8 cellular contexts compared by ENCODE assay signal in genomic region chr9:97109194-97109811, GRCh38.
DNase-seq lines count a peak whose midpoint lies in the region; ATAC-seq and TF ChIP-seq lines count a peak whose summit lies in the region.

No MANE protein-coding gene starts in this region.

- no peaks in the 10 kb centered on the region for H3K27me3 ChIP-seq in SJCRH30

- H3K36me3 ChIP-seq in SJCRH30 = no peaks in the 10 kb centered on the region

- peak; percentile 83 for DNase-seq in DMS53 (lab: John Stamatoyannopoulos, UW)
- peak; percentile 45 for DNase-seq in HT1080 (ENCODE audit: low read depth)
- peak; percentile 48 to 62 for DNase-seq in SJCRH30
- peak; percentile 76 for DNase-seq in epithelial cell of esophagus (ENCODE audit: low read depth)
- peak; percentile 18 for DNase-seq in nephron progenitor cell

- TF ChIP-seq CTCF in epithelial cell of esophagus (IDR thresholded peaks at IDR 0.05; ENCODE audit: insufficient read depth, low read depth, low read length, missing control alignments) = peak; percentile 88
- TF ChIP-seq CTCF in nephron progenitor cell (IDR thresholded peaks at IDR 0.05) = peak; percentile 34

- H3K4me3 ChIP-seq in SJCRH30 (no peak overlapping the region), epithelial cell of esophagus (ENCODE audit: low read length) (no peak overlapping the region)

- no peaks in the 10 kb centered on the region for H3K36me3 Mint-ChIP-seq in nephron progenitor cell (ENCODE audit: low read depth)

- no peaks in the 10 kb centered on the region for H3K4me1 Mint-ChIP-seq in nephron progenitor cell

- no peaks in the 10 kb centered on the region for H3K9me3 Mint-ChIP-seq in nephron progenitor cell

- H3K27ac ChIP-seq in SJCRH30 = no peak overlapping the region

- no peak for ATAC-seq in HG02759 (IDR thresholded peaks at IDR 0.05; ENCODE audit: unreplicated experiment)
- no peak for ATAC-seq in HG03196 (IDR thresholded peaks at IDR 0.05; ENCODE audit: unreplicated experiment)
- no peak for ATAC-seq in HG03135 (IDR thresholded peaks at IDR 0.05; ENCODE audit: unreplicated experiment)

- H3K27ac Mint-ChIP-seq in nephron progenitor cell = no peak overlapping the region

- no peak overlapping the region for H3K4me3 Mint-ChIP-seq in nephron progenitor cell

- no peaks in the 10 kb centered on the region for H3K27me3 Mint-ChIP-seq in nephron progenitor cell (ENCODE audit: low read depth, poor library complexity)

- H3K4me1 ChIP-seq in SJCRH30 = no peaks in the 10 kb centered on the region

- H3K9me3 ChIP-seq in SJCRH30 (replicated peaks) = no peaks in the 10 kb centered on the region

Comparison
In these comparisons a context has a peak if more than half of its experiments do, and no peak if none do; other contexts are left out.
1. DNase-seq: peak in every context shown above with its lines; median percentile 83 in DMS53; 76 in epithelial cell of esophagus; 55 in SJCRH30; 45 in HT1080; 18 in nephron progenitor cell.